In genomic region chr20:46348231-46348803, GRCh38 we compare ENCODE assay signal across 8 cellular contexts. TPM values are rescaled to one million over a fixed set of nuclear protein-coding genes. Genes with fewer than 3 reads are reported as not detected.
DNase-seq lines count a peak whose midpoint lies in the region; ATAC-seq and TF ChIP-seq lines count a peak whose summit lies in the region.

No MANE protein-coding gene starts in this region.

- DNase-seq in NCI-H748 (lab: John Stamatoyannopoulos, UW; ENCODE audit: unreplicated experiment) = peak; percentile 25
- DNase-seq in NCI-H748 treated with DMSO at 0.1 percent for 48 hours (lab: John Stamatoyannopoulos, UW) = no peak
- DNase-seq in WERI-Rb-1 = peak; percentile 78
- DNase-seq in right cardiac atrium = peak; percentile 54 to 84 (median 79)
- peak; percentile 27 to 37 for DNase-seq in thyroid gland
- no peak for DNase-seq in glomerular visceral epithelial cell (ENCODE audit: extremely low spot score)
- no peak for DNase-seq in left lobe of liver (ENCODE audit: low spot score)

- no peak for TF ChIP-seq POLR2A in thyroid gland (IDR thresholded peaks at IDR 0.05)

- H3K27ac ChIP-seq in WERI-Rb-1 (no peak overlapping the region), right cardiac atrium (ENCODE audit: low read length) (no peak overlapping the region), thyroid gland (no peak overlapping the region)

- H3K4me1 ChIP-seq in right cardiac atrium (ENCODE audit: control insufficient read depth, insufficient read depth, low read length) = peaks cover 2% of the 10 kb centered on the region
- H3K4me1 ChIP-seq in thyroid gland = peaks cover 24 to 30% of the 10 kb centered on the region in 2 donors

- intact Hi-C loops in right cardiac atrium (cut with DNase I) (loop anchor here in 3 of 4 donors (2.0 to 10.0 kb wide), 4 partner anchors 40 to 324 kb away; partner anchors contain the start of genes CDH22 (in 1 of the 3) and SLC12A5 (in 1 of the 3)), thyroid gland (cut with DNase I) (loop anchor here (5.0 kb wide), 2 partner anchors 41 to 211 kb away; partner anchors contain the start of gene CDH22)

- TF ChIP-seq CTCF in WERI-Rb-1 (IDR thresholded peaks at IDR 0.05; ENCODE audit: low read depth, low read length) (peak; percentile 59; the same call in 1 of the 2 replicates), thyroid gland (IDR thresholded peaks at IDR 0.05) (no peak)

- 42% methylated on average over 17 of the region's 17 CpGs for WGBS in right cardiac atrium
- 70 to 80% methylated on average over 4 to 12 of the region's 17 CpGs for WGBS in thyroid gland, 2 donors

- H3K27me3 ChIP-seq in WERI-Rb-1 (ENCODE audit: insufficient read depth, low read depth, severe bottlenecking) (no peaks in the 10 kb centered on the region), right cardiac atrium (ENCODE audit: control insufficient read depth, insufficient read depth) (no peaks in the 10 kb centered on the region), thyroid gland (no peaks in the 10 kb centered on the region)

- H3K4me3 ChIP-seq in WERI-Rb-1 (ENCODE audit: low read depth, low read length) (no peak overlapping the region; the same call in 1 of the 2 replicates), right cardiac atrium (ENCODE audit: low read length) (no peak overlapping the region), thyroid gland (replicated peaks in 1 of 3) (no peak overlapping the region)

- ATAC-seq in right cardiac atrium (peak; percentile 49 to 54), left lobe of liver (no peak), HG03432 (IDR thresholded peaks at IDR 0.05; ENCODE audit: unreplicated experiment) (no peak)

- no peaks in the 10 kb centered on the region; the same call in 1 of the 2 replicates for H3K36me3 ChIP-seq in WERI-Rb-1
- peaks cover 5 to 10% of the 10 kb centered on the region in 2 donors for H3K36me3 ChIP-seq in thyroid gland

- H3K9me3 ChIP-seq in WERI-Rb-1 (ENCODE audit: severe bottlenecking) (no peaks in the 10 kb centered on the region), right cardiac atrium (ENCODE audit: control insufficient read depth, low read length) (no peaks in the 10 kb centered on the region), thyroid gland (no peaks in the 10 kb centered on the region)

RNA-seq across cellular contexts. Expression of gene CDH22, which starts 40.0 kb away (rescaled TPM):
- total RNA-seq in right cardiac atrium (1 to 10 TPM; 1.6 to 7.0 (median 4.1) TPM), thyroid gland (1 to 10 TPM in 2 of 4 donors, under 1 TPM in 2; 0.38 to 3.0 (median 1.2) TPM), left lobe of liver (0.08 TPM)
- polyA plus RNA-seq in right cardiac atrium = 4.0 TPM

RNA-seq across cellular contexts. Expression of gene ELMO2, which starts 58.1 kb away (rescaled TPM):
- total RNA-seq in right cardiac atrium (10 to 100 TPM; 29.0 to 40.2 (median 35.0) TPM), thyroid gland (10 to 100 TPM; 47.0 to 60.6 (median 54.6) TPM), left lobe of liver (16.4 TPM)
- polyA plus RNA-seq in right cardiac atrium = 20.7 TPM

Comparison
In these comparisons a context has a peak if more than half of its experiments do, and no peak if none do; other contexts are left out.
1. DNase-seq: peak in NCI-H748 (single experiment), WERI-Rb-1 (single experiment), right cardiac atrium (3 of 3) and thyroid gland (2 of 2); none in NCI-H748 treated with DMSO at 0.1 percent for 48 hours (single experiment), glomerular visceral epithelial cell (single experiment) and left lobe of liver (single experiment).
2. ATAC-seq: peak in right cardiac atrium (2 of 2); none in left lobe of liver (single experiment) and HG03432 (single experiment).